Comparison of ENCODE assay signal across 18 cellular contexts in genomic region chr15:97654677-97655076, GRCh38.
DNase-seq lines count a peak whose midpoint lies in the region; FAIRE-seq and TF ChIP-seq lines count a peak whose summit lies in the region.
"Had no signal": no experiment of that assay in that cellular context is flagged by ENCODE, and none has a peak within 500 bp of the region (broad histone marks: within the 10 kb centered on the region; RNA-seq: fewer than 3 reads in every experiment).

No MANE protein-coding gene starts in this region.

- TF ChIP-seq CTCF in H1 (IDR thresholded peaks at IDR 0.05; ENCODE audit: control extremely low read depth in 1 of 3, insufficient read depth in 1 of 3, low read depth in 1 of 3, low read length in 3 of 3) (no peak), type B pancreatic cell (conservative IDR thresholded peaks at IDR 0.05) (no peak), osteocyte (IDR thresholded peaks at IDR 0.05) (no peak)

- H3K14ac ChIP-seq in H1 (ENCODE audit: insufficient read length) = no peak overlapping the region

- H3K79me1 ChIP-seq in H1 (ENCODE audit: low read depth, low read length) = no peaks in the 10 kb centered on the region

- H2BK5ac ChIP-seq in H1 (ENCODE audit: low read depth, low read length) = no peak overlapping the region

- H2AK5ac ChIP-seq in H1 (ENCODE audit: low read depth, low read length) = no peak overlapping the region

- H2BK20ac ChIP-seq in H1 (ENCODE audit: low read length) = no peak overlapping the region

- H3K27me3 ChIP-seq in H1 (replicated peaks in 1 of 4; ENCODE audit: control insufficient read depth in 3 of 4, extremely low read depth in 1 of 4, insufficient read depth in 3 of 4, low read length in 3 of 4) = peaks cover 0 to 15% (median 13%) of the 10 kb centered on the region in 4 experiments; a peak in 6 of 7 replicates

- H3K27me3 Mint-ChIP-seq in type B pancreatic cell = peaks cover 64% of the 10 kb centered on the region
- H3K27me3 Mint-ChIP-seq in osteocyte (ENCODE audit: unreplicated experiment) = peaks cover 29% of the 10 kb centered on the region

- H3K27ac Mint-ChIP-seq in type B pancreatic cell = no peak overlapping the region
- H3K27ac Mint-ChIP-seq in osteocyte (ENCODE audit: unreplicated experiment) = no peak overlapping the region
- H3K27ac Mint-ChIP-seq: T-cell had no signal

- H3K23me2 ChIP-seq in H1 (ENCODE audit: low read depth, low read length) = peaks cover 6% of the 10 kb centered on the region; the same call in 1 of the 2 replicates

- H3K18ac ChIP-seq in H1 (ENCODE audit: extremely low read depth, low read length) = no peak overlapping the region

- peaks cover 13% of the 10 kb centered on the region for H3K4me1 Mint-ChIP-seq in type B pancreatic cell (ENCODE audit: unreplicated experiment)
- H3K4me1 Mint-ChIP-seq in osteocyte (ENCODE audit: unreplicated experiment) = peaks cover 10% of the 10 kb centered on the region

- DNase-seq in NCI-H2107 treated with DMSO at 0.1 percent for 48 hours (lab: John Stamatoyannopoulos, UW; ENCODE audit: unreplicated experiment) (peak; percentile 43), NCI-H2107 (lab: John Stamatoyannopoulos, UW) (no peak), NCI-H2081 treated with DMSO at 0.1 percent for 48 hours (lab: John Stamatoyannopoulos, UW) (peak; percentile 70), H1 (ENCODE audit: low read depth in 1 of 2, low spot score in 2 of 2) (no peak), type B pancreatic cell (ENCODE audit: extremely low spot score, unreplicated experiment) (no peak), inferior parietal cortex (ENCODE audit: extremely low spot score) (no peak), osteocyte (ENCODE audit: extremely low spot score, unreplicated experiment) (no peak), SW480 (ENCODE audit: low spot score) (no peak)
- DNase-seq: 8988T; DND-41; NCI-H1694 treated with DMSO at 0.1 percent for 48 hours; NK-92 treated with Interleukin-12 subunit alpha and Interleukin-12 subunit beta, amount 100 ng/mL, for 24 hours; PC-9; T-cell; T-helper 9 cell had no signal

- H4K20me1 ChIP-seq in H1 (replicated peaks in 1 of 2; ENCODE audit: control insufficient read depth in 1 of 2, insufficient read depth in 2 of 2, low read length in 2 of 2) = no peaks in the 10 kb centered on the region

- no peaks in the 10 kb centered on the region for H3K9me3 ChIP-seq in H1 (ENCODE audit: insufficient read depth in 2 of 2, low read depth in 1 of 2, low read length in 1 of 2)

- no peak overlapping the region for H3K56ac ChIP-seq in H1 (replicated peaks; ENCODE audit: insufficient read length, low read depth, low read length)

- peak overlapping the region in 1 of 4 experiments; percentile 9; a peak in 1 of 8 replicates for H3K4me3 ChIP-seq in H1 (ENCODE audit: extremely low read depth in 1 of 4, insufficient read depth in 2 of 4, low read depth in 3 of 4, low read length in 4 of 4)
- H3K4me3 ChIP-seq: PC-9 had no signal

- no peak overlapping the region for H4K91ac ChIP-seq in H1 (replicated peaks; ENCODE audit: insufficient read length, low read length)

- no peak overlapping the region for H3K27ac ChIP-seq in H1 (ENCODE audit: low read depth, low read length)
- H3K27ac ChIP-seq: KMS-11, PC-9 had no signal

- no peak overlapping the region for H4K5ac ChIP-seq in H1 (ENCODE audit: insufficient read length, low read depth, low read length)

- 37% methylated on average over 5 of the region's 6 CpGs; no CpG with 5 or more reads in 1 of the 2 experiments for WGBS in H1 (ENCODE audit: extremely low coverage in 1 of 2, insufficient coverage in 1 of 2, insufficient read length in 1 of 2, insufficient replicate concordance in 2 of 2, low coverage in 1 of 2, low lambda C conversion rate in 2 of 2, missing lambda C conversion rate in 1 of 2), 2 experiments

- no peak for TF ChIP-seq RAD21 in H1 (IDR thresholded peaks at IDR 0.05 in 1 of 2, conservative IDR thresholded peaks at IDR 0.05 in 1 of 2; ENCODE audit: low read depth in 2 of 2, low read length in 2 of 2)

- FAIRE-seq in H1 (lab: Jason Lieb, UNC) = no peak
- FAIRE-seq: G401.6, HepG2 had no signal

- no peak overlapping the region for H3K23ac ChIP-seq in H1 (ENCODE audit: insufficient read length)

- H2BK15ac ChIP-seq in H1 (ENCODE audit: low read length) = no peak overlapping the region

- CTCF ChIA-PET in H1 (lab: Charles Lee; ENCODE audit: partially characterized antibody) = no interaction called here

- H4K8ac ChIP-seq in H1 (ENCODE audit: extremely low read depth, insufficient read depth, low read length) = no peak overlapping the region

- no peaks in the 10 kb centered on the region for H3K36me3 ChIP-seq in H1 (ENCODE audit: control insufficient read depth in 2 of 4, insufficient read depth in 4 of 4, low read length in 3 of 4)

- H3K9ac ChIP-seq in H1 (replicated peaks in 1 of 4; ENCODE audit: extremely low read depth in 1 of 4, low read depth in 3 of 4, low read length in 3 of 4) = no peak overlapping the region
- H3K9ac ChIP-seq: KMS-11 had no signal

- H3K4me3 Mint-ChIP-seq in type B pancreatic cell = peak overlapping the region; percentile 67
- H3K4me3 Mint-ChIP-seq in osteocyte (ENCODE audit: unreplicated experiment) = no peak overlapping the region
- H3K4me3 Mint-ChIP-seq: T-cell had no signal

- TF ChIP-seq POLR2A in H1 (IDR thresholded peaks at IDR 0.05; ENCODE audit: control extremely low read depth in 1 of 2, low read depth in 2 of 2, low read length in 2 of 2) = no peak

- TF ChIP-seq EP300 in H1 (IDR thresholded peaks at IDR 0.05; ENCODE audit: borderline replicate concordance in 1 of 2, low read depth in 2 of 2, low read length in 2 of 2) = no peak

- H3K4me2 ChIP-seq in H1 (ENCODE audit: insufficient read depth in 1 of 2, low read depth in 2 of 2, low read length in 2 of 2) = peak overlapping the region; percentile 37 to 42; a peak in 2 of 4 replicates
- H3K4me2 ChIP-seq: KMS-11, PC-9 had no signal

- no peak overlapping the region for H2AFZ ChIP-seq in H1 (ENCODE audit: low read length)
- H2AFZ ChIP-seq: PC-9 had no signal

- H3K36me3 Mint-ChIP-seq in type B pancreatic cell = no peaks in the 10 kb centered on the region
- no peaks in the 10 kb centered on the region for H3K36me3 Mint-ChIP-seq in osteocyte (ENCODE audit: unreplicated experiment)
- H3K36me3 Mint-ChIP-seq: T-cell had no signal

- H3K9me3 Mint-ChIP-seq in type B pancreatic cell = no peaks in the 10 kb centered on the region
- H3K9me3 Mint-ChIP-seq in osteocyte (ENCODE audit: unreplicated experiment) = no peaks in the 10 kb centered on the region

- no peak overlapping the region for H3K4ac ChIP-seq in H1 (replicated peaks; ENCODE audit: insufficient read length, low read depth, low read length)

- no peaks in the 10 kb centered on the region for H3K79me2 ChIP-seq in H1 (ENCODE audit: control insufficient read depth in 1 of 2, insufficient read depth in 2 of 2, low read length in 2 of 2)

- no peak overlapping the region for H2BK120ac ChIP-seq in H1 (replicated peaks; ENCODE audit: low read depth, low read length)

- POLR2A ChIA-PET in H1 (lab: Charles Lee; ENCODE audit: partially characterized antibody) = no interaction called here

- H3K4me1 ChIP-seq in H1 (replicated peaks in 1 of 4; ENCODE audit: control insufficient read depth in 3 of 4, insufficient read depth in 4 of 4, low read length in 3 of 4) = peaks cover 0 to 10% (median 3%) of the 10 kb centered on the region in 4 experiments; a peak in 3 of 7 replicates

- no peak overlapping the region for H2BK12ac ChIP-seq in H1 (ENCODE audit: low read depth, low read length)

TF ChIP-seq in H1, 55 proteins besides CTCF, POLR2A, EP300 and RAD21 (continues in another document):
- TF ChIP-seq SP1 (IDR thresholded peaks at IDR 0.05; ENCODE audit: low read depth, low read length) = no peak
- TF ChIP-seq RFX5 (IDR thresholded peaks at IDR 0.05; ENCODE audit: borderline replicate concordance, low read depth, low read length) = no peak

Comparison
In these comparisons a context has a peak if more than half of its experiments do, and no peak if none do; other contexts are left out.
1. DNase-seq: peak in NCI-H2107 treated with DMSO at 0.1 percent for 48 hours (single experiment) and NCI-H2081 treated with DMSO at 0.1 percent for 48 hours (single experiment); none in NCI-H2107 (single experiment), H1 (0 of 2), type B pancreatic cell (single experiment), inferior parietal cortex (single experiment), osteocyte (single experiment) and SW480 (single experiment).